ENCODE assay signal across 35 cellular contexts in genomic region chr12:23282701-23283100, GRCh38.
"Had no signal": no experiment of that assay in that cellular context is flagged by ENCODE, and none has a peak within 500 bp of the region (broad histone marks: within the 10 kb centered on the region; RNA-seq: fewer than 3 reads in every experiment).

No MANE protein-coding gene starts in this region.

- H3K4me3 ChIP-seq: MG63 had no signal

- H3K27me3 ChIP-seq: MG63 had no signal

- DNase-seq: Karpas-422, Kasumi-1, MG63, MM.1S, MV-4-11, NCI-H1048, NCI-H1092, NCI-H1092 treated with DMSO at 0.1 percent for 48 hours, NCI-H1105, NCI-H1105 treated with DMSO at 0.1 percent for 48 hours, NCI-H1417, NCI-H1417 treated with DMSO at 0.1 percent for 48 hours, NCI-H1436, NCI-H1436 treated with DMSO at 0.1 percent for 48 hours, NCI-H1694, NCI-H1694 treated with DMSO at 0.1 percent for 48 hours, NCI-H187, NCI-H187 treated with DMSO at 0.1 percent for 48 hours, NCI-H1930, NCI-H2029, NCI-H2029 treated with DMSO at 0.1 percent for 48 hours, NCI-H2081, NCI-H2081 treated with DMSO at 0.1 percent for 48 hours, NCI-H2107, NCI-H2171, NCI-H2171 treated with DMSO at 0.1 percent for 48 hours, NCI-H2227 treated with DMSO at 0.1 percent for 48 hours, NCI-H226, NCI-H345, NCI-H446, NCI-H510A, NCI-H510A treated with DMSO at 0.1 percent for 48 hours, NCI-H524, NCI-H524 treated with DMSO at 0.1 percent for 48 hours, NCI-H526 had no signal

- H3K9me3 ChIP-seq: MG63 had no signal

- H3K36me3 ChIP-seq: MG63 had no signal
